ENCODE assay signal across 8 cellular contexts in the genomic region with DNA sequence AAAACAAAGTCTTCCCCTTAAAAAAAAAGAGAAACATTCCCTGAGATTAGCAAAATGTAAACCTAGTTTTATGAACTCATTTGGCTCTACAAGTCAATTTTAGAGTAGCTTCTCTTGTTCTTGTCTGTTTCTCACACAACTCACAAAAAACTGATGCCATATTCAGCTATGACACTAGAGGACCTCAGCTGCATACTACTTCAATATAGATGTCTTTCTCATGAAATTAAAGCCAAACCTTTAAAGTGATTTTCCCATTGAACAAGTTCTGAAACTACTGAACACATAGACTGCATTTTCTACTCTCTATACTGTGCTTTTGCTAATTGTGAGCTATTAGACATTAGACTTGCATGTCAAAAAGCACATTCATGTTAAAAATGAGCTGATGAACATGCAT. TPM values are rescaled to one million over a fixed set of nuclear protein-coding genes. Genes with fewer than 3 reads are reported as not detected.
A peak's percentile ranks its signal among the peaks of the same experiment; 100 is the strongest.
DNase-seq lines count a peak whose midpoint lies in the region; ATAC-seq, FAIRE-seq and TF ChIP-seq lines count a peak whose summit lies in the region.

No MANE protein-coding gene starts in this region.

- FAIRE-seq in G401.6 (lab: Jason Lieb, UNC) = peak; percentile 78

- DNase-seq in NAMALWA (ENCODE audit: low spot score) (peak; percentile 67), T47D (ENCODE audit: low read depth in 1 of 2, low spot score in 1 of 2) (peak; percentile 6 to 64), WTC11 (ENCODE audit: low spot score) (no peak), nucleus accumbens (lab: John Stamatoyannopoulos, UW) (no peak)
- no peak for DNase-seq in activated T-cell treated with anti-CD3 and anti-CD28 coated beads, Interleukin-2, amount 50 U/mL, for 4 hours

- no peak overlapping the region for H3K4me2 ChIP-seq in neural cell (ENCODE audit: low read length)

- no peak overlapping the region for H3K27ac Mint-ChIP-seq in WTC11

- no peak overlapping the region for H2AFZ ChIP-seq in neural cell (ENCODE audit: low read depth, low read length)

- H3K79me2 ChIP-seq in neural cell (replicated peaks; ENCODE audit: insufficient read depth, low read length) = no peaks in the 10 kb centered on the region

- no peaks in the 10 kb centered on the region for H3F3A ChIP-seq in neural cell (ENCODE audit: insufficient read depth, low read length, poor library complexity, severe bottlenecking)

- no peaks in the 10 kb centered on the region for H3K9me3 ChIP-seq in neural cell (ENCODE audit: low read length)

- no peak overlapping the region for H3K4me3 ChIP-seq in neural cell (ENCODE audit: low read length)

- peak; percentile 75 for TF ChIP-seq RAD21 in neural cell (conservative IDR thresholded peaks at IDR 0.05)

- no peaks in the 10 kb centered on the region for H3K36me3 ChIP-seq in neural cell (ENCODE audit: insufficient read depth, low read length)

- no peaks in the 10 kb centered on the region for H3K9me3 Mint-ChIP-seq in WTC11
- H3K9me3 Mint-ChIP-seq in activated T-cell treated with anti-CD3 and anti-CD28 coated beads, Interleukin-2, amount 50 U/mL, for 4 hours = no peaks in the 10 kb centered on the region

- H3K4me1 Mint-ChIP-seq in WTC11 = peaks cover 2% of the 10 kb centered on the region; the same call in 1 of the 2 replicates
- no peaks in the 10 kb centered on the region for H3K4me1 Mint-ChIP-seq in activated T-cell treated with anti-CD3 and anti-CD28 coated beads, Interleukin-2, amount 50 U/mL, for 4 hours (ENCODE audit: low read depth)

- H3K36me3 Mint-ChIP-seq in WTC11 = no peaks in the 10 kb centered on the region
- H3K36me3 Mint-ChIP-seq in activated T-cell treated with anti-CD3 and anti-CD28 coated beads, Interleukin-2, amount 50 U/mL, for 4 hours (ENCODE audit: insufficient read depth) = peaks cover 3% of the 10 kb centered on the region

- ATAC-seq in GM21619 (IDR thresholded peaks at IDR 0.05; ENCODE audit: unreplicated experiment) = peak; percentile 70
- ATAC-seq in WTC11 = no peak
- no peak for ATAC-seq in activated T-cell treated with anti-CD3 and anti-CD28 coated beads, Interleukin-2, amount 50 U/mL, for 4 hours

- H3K9ac ChIP-seq in neural cell (ENCODE audit: low read length) = no peak overlapping the region

- no peaks in the 10 kb centered on the region for H4K20me1 ChIP-seq in neural cell (ENCODE audit: insufficient read depth)

- TF ChIP-seq EP300 in neural cell (conservative IDR thresholded peaks at IDR 0.05; ENCODE audit: poor library complexity, severe bottlenecking) = no peak

- TF ChIP-seq CTCF in neural cell (IDR thresholded peaks at IDR 0.05; ENCODE audit: poor library complexity, severe bottlenecking) = peak; percentile 75
- no peak for TF ChIP-seq CTCF in WTC11 (IDR thresholded peaks at IDR 0.05)

- no peak overlapping the region for H3K27ac ChIP-seq in neural cell (ENCODE audit: low read length)

- no peaks in the 10 kb centered on the region for H3K27me3 Mint-ChIP-seq in WTC11 (ENCODE audit: low read depth)
- H3K27me3 Mint-ChIP-seq in activated T-cell treated with anti-CD3 and anti-CD28 coated beads, Interleukin-2, amount 50 U/mL, for 4 hours (ENCODE audit: low read depth) = no peaks in the 10 kb centered on the region

- no peaks in the 10 kb centered on the region for H3K27me3 ChIP-seq in neural cell (ENCODE audit: insufficient read depth, low read depth, low read length)

- no peaks in the 10 kb centered on the region for H3K9me2 ChIP-seq in neural cell (ENCODE audit: insufficient read depth, low read length)

- H3K4me3 Mint-ChIP-seq in WTC11 = no peak overlapping the region
- no peak overlapping the region for H3K4me3 Mint-ChIP-seq in activated T-cell treated with anti-CD3 and anti-CD28 coated beads, Interleukin-2, amount 50 U/mL, for 4 hours

- in situ Hi-C loops in T47D (cut with HindIII; ENCODE audit: low pct_unique_long_range_greater_than_20kb, low sequenced_read_pairs) = no loop called here

- CTCF ChIA-PET in WTC11 (lab: Charles Lee) = interaction anchor here (0.6 to 1.8 kb wide), 10 partner anchors 8 to 425 kb away, joined by 3 to 13 read pairs (median 4); no protein-coding TSS in a partner anchor

- POLR2A ChIA-PET in WTC11 (lab: Charles Lee) = no interaction called here

TF ChIP-seq in neural cell, 6 proteins besides CTCF, POLR2A, EP300 and RAD21:
- TF ChIP-seq POLR2AphosphoS5 (IDR thresholded peaks at IDR 0.05) = no peak
- no peak for TF ChIP-seq EZH2 (IDR thresholded peaks at IDR 0.05; ENCODE audit: borderline replicate concordance, insufficient read depth, low read length, poor library complexity, severe bottlenecking)
- no peak for TF ChIP-seq TAF1 (IDR thresholded peaks at IDR 0.05; ENCODE audit: low read depth)
- peak; percentile 71 for TF ChIP-seq SMC3 (conservative IDR thresholded peaks at IDR 0.05; ENCODE audit: poor library complexity)
- TF ChIP-seq, protein P1, sequence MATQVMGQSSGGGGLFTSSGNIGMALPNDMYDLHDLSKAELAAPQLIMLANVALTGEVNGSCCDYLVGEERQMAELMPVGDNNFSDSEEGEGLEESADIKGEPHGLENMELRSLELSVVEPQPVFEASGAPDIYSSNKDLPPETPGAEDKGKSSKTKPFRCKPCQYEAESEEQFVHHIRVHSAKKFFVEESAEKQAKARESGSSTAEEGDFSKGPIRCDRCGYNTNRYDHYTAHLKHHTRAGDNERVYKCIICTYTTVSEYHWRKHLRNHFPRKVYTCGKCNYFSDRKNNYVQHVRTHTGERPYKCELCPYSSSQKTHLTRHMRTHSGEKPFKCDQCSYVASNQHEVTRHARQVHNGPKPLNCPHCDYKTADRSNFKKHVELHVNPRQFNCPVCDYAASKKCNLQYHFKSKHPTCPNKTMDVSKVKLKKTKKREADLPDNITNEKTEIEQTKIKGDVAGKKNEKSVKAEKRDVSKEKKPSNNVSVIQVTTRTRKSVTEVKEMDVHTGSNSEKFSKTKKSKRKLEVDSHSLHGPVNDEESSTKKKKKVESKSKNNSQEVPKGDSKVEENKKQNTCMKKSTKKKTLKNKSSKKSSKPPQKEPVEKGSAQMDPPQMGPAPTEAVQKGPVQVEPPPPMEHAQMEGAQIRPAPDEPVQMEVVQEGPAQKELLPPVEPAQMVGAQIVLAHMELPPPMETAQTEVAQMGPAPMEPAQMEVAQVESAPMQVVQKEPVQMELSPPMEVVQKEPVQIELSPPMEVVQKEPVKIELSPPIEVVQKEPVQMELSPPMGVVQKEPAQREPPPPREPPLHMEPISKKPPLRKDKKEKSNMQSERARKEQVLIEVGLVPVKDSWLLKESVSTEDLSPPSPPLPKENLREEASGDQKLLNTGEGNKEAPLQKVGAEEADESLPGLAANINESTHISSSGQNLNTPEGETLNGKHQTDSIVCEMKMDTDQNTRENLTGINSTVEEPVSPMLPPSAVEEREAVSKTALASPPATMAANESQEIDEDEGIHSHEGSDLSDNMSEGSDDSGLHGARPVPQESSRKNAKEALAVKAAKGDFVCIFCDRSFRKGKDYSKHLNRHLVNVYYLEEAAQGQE (IDR thresholded peaks at IDR 0.05; ENCODE audit: borderline replicate concordance) = no peak
- no peak for TF ChIP-seq MXI1 (conservative IDR thresholded peaks at IDR 0.05; ENCODE audit: poor library complexity, severe bottlenecking)
TF ChIP-seq in neural cell: peak in this region for 1.

TF ChIP-seq in WTC11, 78 proteins besides CTCF, POLR2A, EP300 and RAD21:
- TF ChIP-seq NFYB (CRISPR knock-in tag; conservative IDR thresholded peaks at IDR 0.05; ENCODE audit: low read depth) (no peak), EMX1 (CRISPR knock-in tag; IDR thresholded peaks at IDR 0.05) (no peak), ZMAT4 (CRISPR knock-in tag; IDR thresholded peaks at IDR 0.05) (no peak), SP1 (CRISPR knock-in tag; conservative IDR thresholded peaks at IDR 0.05) (no peak), ZNF416 (CRISPR knock-in tag; IDR thresholded peaks at IDR 0.05) (no peak), IRF2 (CRISPR knock-in tag; IDR thresholded peaks at IDR 0.05; ENCODE audit: borderline replicate concordance, low read depth) (no peak)
- TF ChIP-seq, protein P2, sequence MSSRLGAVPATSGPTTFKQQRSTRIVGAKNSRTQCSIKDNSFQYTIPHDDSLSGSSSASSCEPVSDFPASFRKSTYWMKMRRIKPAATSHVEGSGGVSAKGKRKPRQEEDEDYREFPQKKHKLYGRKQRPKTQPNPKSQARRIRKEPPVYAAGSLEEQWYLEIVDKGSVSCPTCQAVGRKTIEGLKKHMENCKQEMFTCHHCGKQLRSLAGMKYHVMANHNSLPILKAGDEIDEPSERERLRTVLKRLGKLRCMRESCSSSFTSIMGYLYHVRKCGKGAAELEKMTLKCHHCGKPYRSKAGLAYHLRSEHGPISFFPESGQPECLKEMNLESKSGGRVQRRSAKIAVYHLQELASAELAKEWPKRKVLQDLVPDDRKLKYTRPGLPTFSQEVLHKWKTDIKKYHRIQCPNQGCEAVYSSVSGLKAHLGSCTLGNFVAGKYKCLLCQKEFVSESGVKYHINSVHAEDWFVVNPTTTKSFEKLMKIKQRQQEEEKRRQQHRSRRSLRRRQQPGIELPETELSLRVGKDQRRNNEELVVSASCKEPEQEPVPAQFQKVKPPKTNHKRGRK (CRISPR knock-in tag; IDR thresholded peaks at IDR 0.05; ENCODE audit: borderline replicate concordance) = no peak

RNA-seq across cellular contexts. Expression of gene TBCK, which starts 49.8 kb away (rescaled TPM):
- polyA plus RNA-seq in neural cell = 53.8 and 55.0 TPM in 2 replicates
- 143 and 158 TPM in 2 replicates for polyA minus RNA-seq in neural cell
- 26.3 to 30.5 TPM (median 28.6 TPM) in 3 replicates for total RNA-seq in WTC11 (2021)
- 10 to 100 TPM; 12.7 to 15.8 (median 15.1) TPM for total RNA-seq in activated T-cell treated with anti-CD3 and anti-CD28 coated beads, Interleukin-2, amount 50 U/mL, for 4 hours

RNA-seq across cellular contexts. Expression of gene AIMP1, which starts 50.1 kb away (rescaled TPM):
- polyA plus RNA-seq in neural cell = 46.5 and 52.1 TPM in 2 replicates
- 40.9 and 45.6 TPM in 2 replicates for polyA minus RNA-seq in neural cell
- 51.2 to 53.3 TPM (median 52.5 TPM) in 3 replicates for total RNA-seq in WTC11 (2021)
- 10 to 100 TPM; 73.8 to 89.3 (median 74.8) TPM for total RNA-seq in activated T-cell treated with anti-CD3 and anti-CD28 coated beads, Interleukin-2, amount 50 U/mL, for 4 hours

Comparison
In these comparisons a context has a peak if more than half of its experiments do, and no peak if none do; other contexts are left out.
1. DNase-seq: peak in NAMALWA (single experiment) and T47D (2 of 2); none in WTC11 (single experiment), nucleus accumbens (0 of 56) and activated T-cell treated with anti-CD3 and anti-CD28 coated beads, Interleukin-2, amount 50 U/mL, for 4 hours (single experiment).